ENCODE assay signal across 8 cellular contexts in the genomic region with DNA sequence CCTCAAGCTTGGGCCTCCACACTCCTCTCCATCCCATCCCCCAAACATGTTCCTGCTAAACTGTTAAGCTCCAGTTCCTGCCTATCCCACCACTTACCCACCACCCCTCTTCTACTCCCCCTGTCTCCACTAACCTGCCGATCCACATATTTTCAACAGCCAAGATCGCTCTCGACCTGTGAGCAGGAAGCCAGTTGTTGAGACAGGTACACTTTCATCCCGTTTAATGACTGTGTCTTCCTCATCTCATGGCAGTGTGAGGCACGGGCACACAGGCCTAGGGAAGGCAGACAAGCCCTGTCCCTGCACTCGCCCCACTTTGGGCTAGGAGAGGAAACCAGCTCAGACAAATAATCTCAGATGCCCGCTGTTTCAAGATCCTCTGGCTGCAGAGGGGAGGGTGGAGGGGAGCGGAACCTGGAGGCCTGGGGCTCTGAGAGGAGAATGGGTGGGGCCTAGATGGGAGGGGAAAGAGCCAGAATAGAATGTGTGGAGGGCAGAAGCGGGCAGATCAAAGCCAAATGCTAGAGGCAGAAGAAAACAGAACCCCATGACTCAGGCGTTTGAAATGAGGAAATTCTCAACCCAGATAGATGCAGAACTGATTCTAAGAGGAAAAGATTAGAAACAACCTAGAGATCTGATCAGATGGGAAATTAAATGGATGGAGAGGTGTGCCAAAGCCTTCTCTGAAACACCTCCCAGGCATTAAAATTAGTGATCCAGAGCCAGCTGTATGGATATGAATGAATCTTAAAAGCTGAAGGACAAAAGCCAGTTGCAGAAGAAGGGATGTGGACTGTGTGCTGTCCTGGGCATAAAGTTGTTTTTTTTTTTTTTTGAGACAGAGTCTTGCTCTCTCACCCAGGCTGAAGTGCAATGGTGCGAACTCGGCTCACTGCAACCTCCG. TPM values are rescaled to one million over a fixed set of nuclear protein-coding genes. Genes with fewer than 3 reads are reported as not detected.
DNase-seq lines count a peak whose midpoint lies in the region; ATAC-seq lines count a peak whose summit lies in the region.

No MANE protein-coding gene starts in this region.

- H3K9me3 ChIP-seq in SK-N-MC (ENCODE audit: low read depth, low read length) (no peaks in the 10 kb centered on the region), iPS-20b (ENCODE audit: insufficient read depth, low read depth, low read length) (no peaks in the 10 kb centered on the region)

- H3K27me3 ChIP-seq in H7 (ENCODE audit: control insufficient read depth, insufficient read depth, low read length) (no peaks in the 10 kb centered on the region), iPS-20b (ENCODE audit: insufficient read depth, low read length) (no peaks in the 10 kb centered on the region)

- H3K27ac ChIP-seq in SK-N-MC, result peak overlapping the region; percentile 44; the same call in 1 of the 2 replicates
- H3K27ac ChIP-seq in iPS-20b (ENCODE audit: low read length), result peak overlapping the region; percentile 92

- H3K36me3 ChIP-seq in H7 (replicated peaks; ENCODE audit: control insufficient read depth, insufficient read depth, low read length) (no peaks in the 10 kb centered on the region), SK-N-MC (ENCODE audit: insufficient read depth, low read length) (no peaks in the 10 kb centered on the region), iPS-20b (ENCODE audit: insufficient read depth, low read depth, low read length) (no peaks in the 10 kb centered on the region)

- peaks cover 17% of the 10 kb centered on the region; the same call in 1 of the 2 replicates for H3K4me1 ChIP-seq in iPS-20b (ENCODE audit: insufficient read depth, low read length)

- ATAC-seq in HG03095 (IDR thresholded peaks at IDR 0.05; ENCODE audit: unreplicated experiment), result no peak
- ATAC-seq in HG03175 (IDR thresholded peaks at IDR 0.05; ENCODE audit: unreplicated experiment), result no peak
- ATAC-seq in HG03135 (IDR thresholded peaks at IDR 0.05; ENCODE audit: unreplicated experiment), result no peak

- DNase-seq in H7, result peak; percentile 90
- DNase-seq in SK-N-MC (ENCODE audit: low read depth, low spot score), result no peak
- peak; percentile 92 for DNase-seq in amniotic epithelial cell (ENCODE audit: low read depth)
- peak; percentile 42 to 43 for DNase-seq in stimulated activated CD4-positive, alpha-beta T cell treated with anti-CD3 and anti-CD28 coated beads, Interleukin-2, amount 100 ng/mL, for 24 hours

- H3K9ac ChIP-seq in SK-N-MC (ENCODE audit: insufficient read length), result no peak overlapping the region
- H3K9ac ChIP-seq in iPS-20b (ENCODE audit: low read depth, low read length), result peak overlapping the region; percentile 81; the same call in 1 of the 2 replicates

- peak overlapping the region; percentile 18; the same call in 1 of the 2 replicates for H3K4me3 ChIP-seq in H7 (ENCODE audit: insufficient read depth, low read depth, low read length)
- H3K4me3 ChIP-seq in SK-N-MC, result peak overlapping the region; percentile 50
- H3K4me3 ChIP-seq in iPS-20b (ENCODE audit: low read length), result peak overlapping the region; percentile 70

RNA-seq across cellular contexts. Expression of a gene that starts 16.9 kb away (rescaled TPM):
- total RNA-seq in H7 (2014; rRNA removed; shearing (Covaris generic)), result 60.4 and 108 TPM in 2 replicates

RNA-seq across cellular contexts. Expression of a gene that starts 42.9 kb away (rescaled TPM):
- total RNA-seq in H7 (2014; rRNA removed; shearing (Covaris generic)), result 23.3 and 26.8 TPM in 2 replicates

Comparison
In these comparisons a context has a peak if more than half of its experiments do, and no peak if none do; other contexts are left out.
1. H3K4me3 ChIP-seq: peak in every context shown above with its lines; median percentile 70 in iPS-20b; 50 in SK-N-MC; 18 in H7.